ENCODE assay signal across 19 cellular contexts in the genomic region with DNA sequence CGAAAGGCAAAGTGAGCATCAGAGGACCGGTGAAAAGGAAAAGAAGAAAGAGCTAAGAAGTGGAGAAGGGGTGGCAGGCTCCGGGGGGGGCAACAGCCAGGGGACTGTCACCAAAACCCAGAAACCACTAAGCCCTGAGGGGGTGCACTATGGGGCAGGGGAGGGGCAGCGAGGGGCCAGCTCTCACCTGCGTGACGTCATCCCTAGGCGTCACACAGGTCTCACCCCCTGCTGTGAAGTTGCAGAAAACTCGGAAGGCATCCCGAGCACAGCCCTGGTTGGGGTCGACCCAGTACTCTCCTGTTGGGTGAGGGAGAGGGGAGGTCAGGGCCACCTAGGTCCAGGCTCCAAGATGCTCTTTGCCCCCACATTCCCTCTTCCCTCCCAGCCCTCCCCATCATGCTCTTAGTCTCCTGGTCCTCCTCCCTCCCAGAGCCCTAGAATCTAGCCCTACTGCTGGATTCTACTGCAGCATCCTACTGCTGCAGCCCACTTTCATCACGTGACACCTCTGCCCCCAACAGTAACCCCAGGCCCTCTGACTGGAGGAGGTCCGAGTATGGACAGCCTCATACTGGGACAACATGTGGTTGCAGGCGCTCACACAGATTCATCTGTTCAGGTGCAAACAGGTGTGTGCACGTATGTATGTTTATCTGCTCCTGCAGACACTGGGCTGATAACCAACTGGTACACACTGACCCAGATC.
"Had no signal": no experiment of that assay in that cellular context is flagged by ENCODE, and none has a peak within 500 bp of the region (broad histone marks: within the 10 kb centered on the region; RNA-seq: fewer than 3 reads in every experiment).

No MANE protein-coding gene starts in this region.

- ATAC-seq: activated CD8-positive, alpha-beta T cell treated with anti-CD3 and anti-CD28 coated beads, Interleukin-2, amount 10 ng/mL, durations not matched to agents 7 days and 5 days; lower lobe of right lung; stimulated activated effector memory CD8-positive, alpha-beta T cell treated with anti-CD3 and anti-CD28 coated beads, Interleukin-12 subunit alpha, Interleukin-12 subunit beta, amount 100 ng/mL, for 72 hours; upper lobe of right lung had no signal

- H3K4me3 ChIP-seq: lower lobe of right lung, thoracic aorta, upper lobe of right lung had no signal

- H3K36me3 Mint-ChIP-seq: immature natural killer cell; stimulated activated effector memory CD8-positive, alpha-beta T cell treated with anti-CD3 and anti-CD28 coated beads, Interleukin-12 subunit alpha, Interleukin-12 subunit beta, amount 100 ng/mL, for 72 hours had no signal

- H3K27me3 Mint-ChIP-seq: activated B cell treated with CpG ODN at 0.5 μM for 24 hours; activated CD4-positive, alpha-beta T cell treated with anti-CD3 and anti-CD28 coated beads, Interleukin-2, amount 10 ng/mL, durations not matched to agents 24 days and 14 days had no signal

- H3K9me3 ChIP-seq: lower lobe of right lung, thoracic aorta, upper lobe of right lung had no signal

- H3K27ac ChIP-seq: epithelial cell of prostate, lower lobe of right lung, parathyroid adenoma, thoracic aorta, upper lobe of right lung had no signal

- H3K9me3 Mint-ChIP-seq: activated B cell treated with CpG ODN at 0.5 μM for 24 hours; activated CD4-positive, alpha-beta T cell treated with anti-CD3 and anti-CD28 coated beads, Interleukin-2, amount 10 ng/mL, durations not matched to agents 24 days and 14 days; immature natural killer cell; stimulated activated effector memory CD8-positive, alpha-beta T cell treated with anti-CD3 and anti-CD28 coated beads, Interleukin-12 subunit alpha, Interleukin-12 subunit beta, amount 100 ng/mL, for 72 hours had no signal

- H3K27ac Mint-ChIP-seq: activated B cell treated with CpG ODN at 0.5 μM for 24 hours; activated CD4-positive, alpha-beta T cell treated with anti-CD3 and anti-CD28 coated beads, Interleukin-2, amount 10 ng/mL, durations not matched to agents 24 days and 14 days; activated CD8-positive, alpha-beta T cell treated with anti-CD3 and anti-CD28 coated beads, Interleukin-2, amount 10 ng/mL, durations not matched to agents 7 days and 5 days; immature natural killer cell had no signal

- DNase-seq: activated B cell treated with CpG ODN at 0.5 μM for 24 hours; activated CD4-positive, alpha-beta T cell treated with anti-CD3 and anti-CD28 coated beads, Interleukin-2, amount 10 ng/mL, durations not matched to agents 24 days and 14 days; activated CD8-positive, alpha-beta memory T cell treated with anti-CD3 and anti-CD28 coated beads, Interleukin-2, amount 50 U/mL, for 4 hours; activated CD8-positive, alpha-beta T cell treated with anti-CD3 and anti-CD28 coated beads, Interleukin-2, amount 10 ng/mL, durations not matched to agents 7 days and 5 days; activated T-cell treated with anti-CD3 and anti-CD28 coated beads, Interleukin-2, amount 50 U/mL, for 48 hours; aorta; effector CD8-positive, alpha-beta T cell; foreskin melanocyte; immature natural killer cell; lower lobe of right lung; midbrain; stimulated activated CD4-positive, alpha-beta T cell treated with anti-CD3 and anti-CD28 coated beads, Interleukin-12 subunit alpha, Interleukin-12 subunit beta, amount 100 ng/mL, for 4 hours; stimulated activated CD4-positive, alpha-beta T cell treated with anti-CD3 and anti-CD28 coated beads, Interleukin-2, amount 100 ng/mL, for 24 hours; T-helper 2 cell had no signal

- H3K27me3 ChIP-seq: upper lobe of right lung had no signal

- H3K36me3 ChIP-seq: lower lobe of right lung, thoracic aorta, upper lobe of right lung had no signal

- H3K4me3 Mint-ChIP-seq: activated B cell treated with CpG ODN at 0.5 μM for 24 hours; activated CD4-positive, alpha-beta T cell treated with anti-CD3 and anti-CD28 coated beads, Interleukin-2, amount 10 ng/mL, durations not matched to agents 24 days and 14 days; activated CD8-positive, alpha-beta T cell treated with anti-CD3 and anti-CD28 coated beads, Interleukin-2, amount 10 ng/mL, durations not matched to agents 7 days and 5 days; stimulated activated effector memory CD8-positive, alpha-beta T cell treated with anti-CD3 and anti-CD28 coated beads, Interleukin-12 subunit alpha, Interleukin-12 subunit beta, amount 100 ng/mL, for 72 hours had no signal

- H3K4me1 ChIP-seq: parathyroid adenoma had no signal
